1 cellular context compared by ENCODE assay signal in genomic region chr6:13769655-13770053, GRCh38.
TF ChIP-seq lines count a peak whose summit lies in the region.

No MANE protein-coding gene starts in this region.

TF ChIP-seq in GM23338, 12 proteins besides CTCF, POLR2A, EP300 and RAD21 (continued from another document):
- TF ChIP-seq REST (IDR thresholded peaks at IDR 0.05; ENCODE audit: unreplicated experiment) (no peak), STAT1 (IDR thresholded peaks at IDR 0.05; ENCODE audit: unreplicated experiment) (no peak), NANOG (IDR thresholded peaks at IDR 0.05; ENCODE audit: borderline replicate concordance) (no peak), ETS1 (IDR thresholded peaks at IDR 0.05) (no peak)
